Comparison of ENCODE assay signal across 8 cellular contexts in genomic region chr5:172454355-172455086, GRCh38. TPM values are rescaled to one million over a fixed set of nuclear protein-coding genes. Genes with fewer than 3 reads are reported as not detected.
DNase-seq lines count a peak whose midpoint lies in the region; ATAC-seq and FAIRE-seq lines count a peak whose summit lies in the region.

SH3PXD2B (minus strand) TSS chr5:172454525; CDS start chr5:172454352, 173 bp downstream.

- H3K27me3 ChIP-seq in BLaER1, result no peaks in the 10 kb centered on the region
- H3K27me3 ChIP-seq in GM23248 (replicated peaks; ENCODE audit: insufficient read depth), result no peaks in the 10 kb centered on the region
- peaks cover 6% of the 10 kb centered on the region for H3K27me3 ChIP-seq in NT2/D1 (ENCODE audit: insufficient read depth, insufficient read length)
- H3K27me3 ChIP-seq in neuron (ENCODE audit: insufficient read depth, low read length), result no peaks in the 10 kb centered on the region

- in situ Hi-C loops in GM23248 (cut with MboI), result loop anchor here (25.0 kb wide), 1 partner anchor 483 kb away; no protein-coding TSS in a partner anchor

- H3K4me2 ChIP-seq in BLaER1 (peak within 1 kb of the TSS; percentile 95), GM23248 (ENCODE audit: unreplicated experiment) (peak within 1 kb of the TSS; percentile 99)

- H3K4me3 ChIP-seq in BLaER1 (peak within 1 kb of the TSS; percentile 88), GM23248 (peak within 1 kb of the TSS; percentile 99), NT2/D1 (ENCODE audit: insufficient read length, low read depth) (peak within 1 kb of the TSS; percentile 70), neuron (ENCODE audit: low read length) (peak within 1 kb of the TSS; percentile 78)

- H3K27ac Mint-ChIP-seq in activated naive CD8-positive, alpha-beta T cell, result no peak within 1 kb of the TSS

- FAIRE-seq in urothelium cell line (lab: Jason Lieb, UNC), result no peak

- H3K36me3 ChIP-seq in BLaER1 (no peaks in the 10 kb centered on the region), GM23248 (ENCODE audit: low read depth) (no peaks in the 10 kb centered on the region), NT2/D1 (ENCODE audit: insufficient read depth, insufficient read length, low read length) (peaks cover 9% of the 10 kb centered on the region), neuron (ENCODE audit: insufficient read depth, low read length) (peaks cover 4% of the 10 kb centered on the region)

- H3K36me3 Mint-ChIP-seq in activated naive CD8-positive, alpha-beta T cell, result no peaks in the 10 kb centered on the region

- peaks cover 10% of the 10 kb centered on the region for H3K27me3 Mint-ChIP-seq in activated naive CD8-positive, alpha-beta T cell

- peaks cover 13% of the 10 kb centered on the region for H3K4me1 Mint-ChIP-seq in activated naive CD8-positive, alpha-beta T cell (ENCODE audit: low read depth)

- peaks cover 12% of the 10 kb centered on the region; the same call in 1 of the 2 replicates for H4K20me1 ChIP-seq in BLaER1
- no peaks in the 10 kb centered on the region for H4K20me1 ChIP-seq in GM23248 (ENCODE audit: insufficient read depth)

- peaks cover 35% of the 10 kb centered on the region for H3K79me2 ChIP-seq in GM23248 (ENCODE audit: insufficient read depth)

- H2AFZ ChIP-seq in GM23248 (peak within 1 kb of the TSS; percentile 92), neuron (ENCODE audit: low read depth, low read length) (peak within 1 kb of the TSS; percentile 52)

- 1% methylated on average over 40 to 43 of the region's 90 CpGs for WGBS in GM23248 (ENCODE audit: low coverage in 1 of 2, low lambda C conversion rate in 2 of 2, missing lambda C conversion rate in 2 of 2), 2 experiments

- no peaks in the 10 kb centered on the region for H3K9me3 Mint-ChIP-seq in activated naive CD8-positive, alpha-beta T cell (ENCODE audit: low read depth)

- H3K27ac ChIP-seq in BLaER1 (peak within 1 kb of the TSS; percentile 73), GM23248 (peak within 1 kb of the TSS; percentile 84)

- H3K9me2 ChIP-seq in GM23248 (ENCODE audit: insufficient read depth), result no peaks in the 10 kb centered on the region

- H3K9me3 ChIP-seq in BLaER1, result no peaks in the 10 kb centered on the region
- no peaks in the 10 kb centered on the region for H3K9me3 ChIP-seq in GM23248 (ENCODE audit: low read depth)
- no peaks in the 10 kb centered on the region for H3K9me3 ChIP-seq in NT2/D1 (ENCODE audit: insufficient read depth, low read length)
- H3K9me3 ChIP-seq in neuron (ENCODE audit: low read length), result no peaks in the 10 kb centered on the region

- peak within 1 kb of the TSS; percentile 86 for H3K4me3 Mint-ChIP-seq in activated naive CD8-positive, alpha-beta T cell

- peaks cover 35% of the 10 kb centered on the region for H3F3A ChIP-seq in GM23248 (ENCODE audit: insufficient read depth)

- H3K9ac ChIP-seq in BLaER1 (peak within 1 kb of the TSS; percentile 75), GM23248 (peak within 1 kb of the TSS; percentile 99), NT2/D1 (ENCODE audit: insufficient read length, low read depth) (peak within 1 kb of the TSS; percentile 87)

- no peak for ATAC-seq in GM21423 (IDR thresholded peaks at IDR 0.05; ENCODE audit: unreplicated experiment)

- DNase-seq in GM23248, result peak; percentile 82
- peak; percentile 25 for DNase-seq in NT2/D1 (ENCODE audit: low read depth, low spot score)
- DNase-seq in glomerular endothelial cell (ENCODE audit: extremely low read depth, low read depth, low spot score), result no peak
- peak; percentile 80 for DNase-seq in urothelium cell line (ENCODE audit: low spot score)

- H3K4me1 ChIP-seq in BLaER1 (peaks cover 43% of the 10 kb centered on the region), GM23248 (ENCODE audit: insufficient read depth) (peaks cover 29% of the 10 kb centered on the region), NT2/D1 (ENCODE audit: insufficient read depth, insufficient read length) (peaks cover 16% of the 10 kb centered on the region), neuron (ENCODE audit: insufficient read depth, low read length) (peaks cover 11% of the 10 kb centered on the region)

RNA-seq across cellular contexts. Expression of gene SH3PXD2B, which starts in this region (rescaled TPM):
- total RNA-seq in GM23248 (2014; rRNA removed; shearing (Covaris generic)), result 19.8 and 20.7 TPM in 2 replicates
- polyA plus RNA-seq in GM23248 (2016; fragmentation: Nextera tagmentation; extraction: Ambion mirVana), result 15.2 and 15.5 TPM in 2 replicates
- 41.1 and 44.9 TPM in 2 replicates for total RNA-seq in glomerular endothelial cell
